1 cellular context compared by ENCODE assay signal in the genomic region with DNA sequence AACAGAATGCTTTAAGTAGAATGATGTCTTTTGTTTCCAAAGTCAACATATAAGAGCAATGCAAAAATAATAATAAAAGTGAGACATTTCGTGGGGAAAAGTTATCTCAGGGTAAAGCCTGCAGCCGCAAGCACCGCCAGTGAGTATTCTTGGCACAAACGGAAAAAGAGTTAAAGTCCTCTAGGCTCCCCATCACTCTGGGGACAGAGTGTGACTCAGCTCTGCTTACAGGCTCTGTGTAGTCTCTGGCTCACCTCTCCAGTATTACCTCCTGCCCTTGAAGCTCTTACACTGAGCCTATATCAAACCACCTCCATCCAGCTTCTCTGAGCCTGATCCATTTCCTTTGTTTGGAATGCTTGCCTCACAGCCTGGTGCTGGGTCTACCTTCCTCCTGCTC.
TF ChIP-seq lines count a peak whose summit lies in the region.

No MANE protein-coding gene starts in this region.

TF ChIP-seq in HepG2, 621 proteins besides CTCF, POLR2A, EP300 and RAD21:
- TF ChIP-seq PRMT3 (CRISPR knock-in tag; IDR thresholded peaks at IDR 0.05; ENCODE audit: borderline replicate concordance, low read depth) (no peak), ZSCAN21 (CRISPR knock-in tag; IDR thresholded peaks at IDR 0.05; ENCODE audit: borderline replicate concordance) (no peak)
- TF ChIP-seq, protein P1, sequence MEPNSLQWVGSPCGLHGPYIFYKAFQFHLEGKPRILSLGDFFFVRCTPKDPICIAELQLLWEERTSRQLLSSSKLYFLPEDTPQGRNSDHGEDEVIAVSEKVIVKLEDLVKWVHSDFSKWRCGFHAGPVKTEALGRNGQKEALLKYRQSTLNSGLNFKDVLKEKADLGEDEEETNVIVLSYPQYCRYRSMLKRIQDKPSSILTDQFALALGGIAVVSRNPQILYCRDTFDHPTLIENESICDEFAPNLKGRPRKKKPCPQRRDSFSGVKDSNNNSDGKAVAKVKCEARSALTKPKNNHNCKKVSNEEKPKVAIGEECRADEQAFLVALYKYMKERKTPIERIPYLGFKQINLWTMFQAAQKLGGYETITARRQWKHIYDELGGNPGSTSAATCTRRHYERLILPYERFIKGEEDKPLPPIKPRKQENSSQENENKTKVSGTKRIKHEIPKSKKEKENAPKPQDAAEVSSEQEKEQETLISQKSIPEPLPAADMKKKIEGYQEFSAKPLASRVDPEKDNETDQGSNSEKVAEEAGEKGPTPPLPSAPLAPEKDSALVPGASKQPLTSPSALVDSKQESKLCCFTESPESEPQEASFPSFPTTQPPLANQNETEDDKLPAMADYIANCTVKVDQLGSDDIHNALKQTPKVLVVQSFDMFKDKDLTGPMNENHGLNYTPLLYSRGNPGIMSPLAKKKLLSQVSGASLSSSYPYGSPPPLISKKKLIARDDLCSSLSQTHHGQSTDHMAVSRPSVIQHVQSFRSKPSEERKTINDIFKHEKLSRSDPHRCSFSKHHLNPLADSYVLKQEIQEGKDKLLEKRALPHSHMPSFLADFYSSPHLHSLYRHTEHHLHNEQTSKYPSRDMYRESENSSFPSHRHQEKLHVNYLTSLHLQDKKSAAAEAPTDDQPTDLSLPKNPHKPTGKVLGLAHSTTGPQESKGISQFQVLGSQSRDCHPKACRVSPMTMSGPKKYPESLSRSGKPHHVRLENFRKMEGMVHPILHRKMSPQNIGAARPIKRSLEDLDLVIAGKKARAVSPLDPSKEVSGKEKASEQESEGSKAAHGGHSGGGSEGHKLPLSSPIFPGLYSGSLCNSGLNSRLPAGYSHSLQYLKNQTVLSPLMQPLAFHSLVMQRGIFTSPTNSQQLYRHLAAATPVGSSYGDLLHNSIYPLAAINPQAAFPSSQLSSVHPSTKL (CRISPR knock-in tag; IDR thresholded peaks at IDR 0.05): no peak
- TF ChIP-seq, protein P2, sequence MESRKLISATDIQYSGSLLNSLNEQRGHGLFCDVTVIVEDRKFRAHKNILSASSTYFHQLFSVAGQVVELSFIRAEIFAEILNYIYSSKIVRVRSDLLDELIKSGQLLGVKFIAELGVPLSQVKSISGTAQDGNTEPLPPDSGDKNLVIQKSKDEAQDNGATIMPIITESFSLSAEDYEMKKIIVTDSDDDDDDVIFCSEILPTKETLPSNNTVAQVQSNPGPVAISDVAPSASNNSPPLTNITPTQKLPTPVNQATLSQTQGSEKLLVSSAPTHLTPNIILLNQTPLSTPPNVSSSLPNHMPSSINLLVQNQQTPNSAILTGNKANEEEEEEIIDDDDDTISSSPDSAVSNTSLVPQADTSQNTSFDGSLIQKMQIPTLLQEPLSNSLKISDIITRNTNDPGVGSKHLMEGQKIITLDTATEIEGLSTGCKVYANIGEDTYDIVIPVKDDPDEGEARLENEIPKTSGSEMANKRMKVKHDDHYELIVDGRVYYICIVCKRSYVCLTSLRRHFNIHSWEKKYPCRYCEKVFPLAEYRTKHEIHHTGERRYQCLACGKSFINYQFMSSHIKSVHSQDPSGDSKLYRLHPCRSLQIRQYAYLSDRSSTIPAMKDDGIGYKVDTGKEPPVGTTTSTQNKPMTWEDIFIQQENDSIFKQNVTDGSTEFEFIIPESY (CRISPR knock-in tag; IDR thresholded peaks at IDR 0.05): peak; percentile 12; the same call in 1 of the 2 replicates
